In the genomic region with DNA sequence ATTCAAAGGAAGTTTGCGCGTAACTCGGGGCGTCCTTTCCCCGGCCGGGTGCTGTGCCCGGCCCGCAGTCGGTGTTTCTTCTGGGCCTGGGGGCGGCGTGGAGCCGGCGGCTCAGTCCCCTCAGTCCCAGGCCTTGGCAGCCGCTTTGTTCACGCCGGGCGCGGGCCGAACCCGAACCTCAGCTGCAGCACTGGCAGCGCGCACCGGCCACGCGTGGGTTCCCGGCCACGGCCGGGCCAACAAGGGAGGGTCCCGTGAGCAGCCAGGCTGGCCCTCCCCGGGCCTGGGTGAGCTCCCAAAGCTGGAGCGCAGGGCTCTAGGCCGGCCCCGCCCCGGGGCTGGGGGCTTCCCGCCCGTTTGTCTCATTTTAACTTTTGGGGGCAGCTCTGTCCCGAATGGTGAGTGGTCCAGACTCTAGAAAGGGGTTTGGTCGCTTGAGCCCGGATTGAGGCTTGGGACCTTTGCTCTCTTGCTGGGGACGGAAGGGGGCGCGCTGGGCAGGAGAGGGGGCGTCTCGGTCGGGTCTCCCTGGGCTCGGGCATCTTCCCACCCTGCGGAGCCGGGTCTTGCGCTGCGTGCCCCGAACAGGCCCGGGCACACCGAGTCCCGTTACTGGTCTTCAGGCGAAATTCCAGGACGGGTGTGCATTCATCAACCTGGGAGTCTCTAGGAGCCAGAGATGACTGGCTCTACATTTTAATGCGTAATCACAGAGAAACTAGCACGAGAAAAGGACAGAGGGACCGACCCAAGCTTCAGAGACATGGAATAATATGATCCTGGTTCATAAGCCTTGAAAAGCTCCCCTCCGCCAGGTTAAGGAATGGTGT, we compare ENCODE assay signal across 8 cellular contexts.
A peak's percentile ranks its signal among the peaks of the same experiment; 100 is the strongest.
DNase-seq lines count a peak whose midpoint lies in the region; ATAC-seq, FAIRE-seq and TF ChIP-seq lines count a peak whose summit lies in the region.

No MANE protein-coding gene starts in this region.

- H3K27me3 ChIP-seq in GM12878 (replicated peaks in 1 of 2; ENCODE audit: control insufficient read depth in 2 of 2, insufficient read depth in 2 of 2, low read length in 1 of 2) (peaks cover 2 to 14% of the 10 kb centered on the region in 2 experiments; a peak in 3 of 4 replicates), skeletal muscle satellite cell (ENCODE audit: control insufficient read depth, insufficient read depth, low read length) (no peaks in the 10 kb centered on the region)

- BruUV-seq in Calu3 (replicated peaks; lab: Mats Ljungman, UMichigan) (no TSS peak), GM12878 (replicated peaks; lab: Mats Ljungman, UMichigan) (no TSS peak)

- intact Hi-C loops in Calu3 (cut with micrococcal nuclease; ENCODE audit: unreplicated experiment) (no loop called here), GM12878 (cut with micrococcal nuclease; ENCODE audit: unreplicated experiment) (loop anchor here (5.0 kb wide), 1 partner anchor 106 kb away; no protein-coding TSS in a partner anchor)

- H3K4me1 Mint-ChIP-seq in Calu3 (ENCODE audit: low read depth, unreplicated experiment) = peaks cover 8% of the 10 kb centered on the region

- in situ Hi-C loops in GM12878 (cut with MboI) = no loop called here

- H4K20me1 ChIP-seq in GM12878 (ENCODE audit: control insufficient read depth, insufficient read depth) = no peaks in the 10 kb centered on the region

- SMC1A ChIA-PET in GM12878 (lab: Charles Lee; ENCODE audit: uncharacterized antibody, unreplicated experiment) = interaction anchor here (0.6 to 12.5 kb wide), 7 partner anchors 11 to 126 kb away, joined by 3 to 105 read pairs (median 5); no protein-coding TSS in a partner anchor

- 26% methylated on average over 52 of the region's 60 CpGs for WGBS in GM12878 (ENCODE audit: insufficient coverage, insufficient replicate concordance, low lambda C conversion rate, missing lambda C conversion rate)

- DNase-seq in Calu3 (peak; percentile 17), GM12878 (ENCODE audit: low read depth, low spot score) (no peak), iPS-NIHi11 (ENCODE audit: low spot score) (peak; percentile 67), T-helper 9 cell (no peak), SKM-1 treated with dmso at 0.1 percent for 144 hours (lab: John Stamatoyannopoulos, UW; ENCODE audit: unreplicated experiment) (no peak), HPDE6-E6E7 (ENCODE audit: extremely low spot score) (no peak)

- H3K4me3 Mint-ChIP-seq in Calu3 (ENCODE audit: low read depth, unreplicated experiment) = peak overlapping the region; percentile 77

- no peak for TF ChIP-seq EP300 in Ishikawa (IDR thresholded peaks at IDR 0.05; ENCODE audit: borderline replicate concordance)
- no peak for TF ChIP-seq EP300 in GM12878 (IDR thresholded peaks at IDR 0.05; ENCODE audit: borderline replicate concordance in 1 of 2, control insufficient read depth in 1 of 2, low read depth in 2 of 2, low read length in 2 of 2)

- TF ChIP-seq RAD21 in Ishikawa (IDR thresholded peaks at IDR 0.05; ENCODE audit: low read depth) (no peak), GM12878 (IDR thresholded peaks at IDR 0.05; ENCODE audit: insufficient read depth, low read depth, low read length) (no peak)

- POLR2A ChIA-PET in GM12878 (lab: Charles Lee) = interaction anchor here (0.8 to 2.5 kb wide), 4 partner anchors 14 to 18 kb away, joined by 3 to 9 read pairs (median 4); no protein-coding TSS in a partner anchor

- CTCF ChIA-PET in Calu3 (lab: Charles Lee) = interaction anchor here (2.0 kb wide), 1 partner anchor 123 kb away, joined by 5 read pairs; no protein-coding TSS in a partner anchor
- CTCF ChIA-PET in GM12878 (lab: Yijun Ruan, JAX) = interaction anchor here (1.3 to 4.2 kb wide), 5 partner anchors 15 to 125 kb away, joined by 3 to 21 read pairs (median 4); no protein-coding TSS in a partner anchor

- H3K27ac Mint-ChIP-seq in Calu3 (ENCODE audit: unreplicated experiment) = peak overlapping the region; percentile 66

- peaks cover 18% of the 10 kb centered on the region for H3K36me3 Mint-ChIP-seq in Calu3 (ENCODE audit: insufficient read depth, unreplicated experiment)

- H3K27ac ChIP-seq in GM12878 (ENCODE audit: control insufficient read depth, insufficient read depth) = no peak overlapping the region

- H3K9ac ChIP-seq in GM12878 (ENCODE audit: control insufficient read depth, insufficient read depth, low read length) (no peak overlapping the region), skeletal muscle satellite cell (ENCODE audit: low read depth, low read length) (peak overlapping the region; percentile 97)

- TF ChIP-seq CTCF in Calu3 (IDR thresholded peaks at IDR 0.05; ENCODE audit: unreplicated experiment) (no peak), GM12878 (IDR thresholded peaks at IDR 0.05 in 2 of 3, conservative IDR thresholded peaks at IDR 0.05 in 1 of 3; ENCODE audit: control insufficient read depth in 2 of 3, extremely low read depth in 1 of 3, insufficient read depth in 1 of 3, low read depth in 3 of 3, low read length in 3 of 3) (no peak)

- peak; percentile 11 for ATAC-seq in GM12878

- no peaks in the 10 kb centered on the region for H3K27me3 Mint-ChIP-seq in Calu3 (ENCODE audit: unreplicated experiment)

- no peaks in the 10 kb centered on the region for H3K9me3 Mint-ChIP-seq in Calu3 (ENCODE audit: low read depth, unreplicated experiment)

- no peaks in the 10 kb centered on the region for H3K36me3 ChIP-seq in GM12878 (ENCODE audit: control insufficient read depth in 2 of 2, insufficient read depth in 2 of 2, low read length in 1 of 2)
- peaks cover 23% of the 10 kb centered on the region for H3K36me3 ChIP-seq in skeletal muscle satellite cell (ENCODE audit: insufficient read depth, low read length)

- H2AFZ ChIP-seq in GM12878 (ENCODE audit: control insufficient read depth, low read depth, low read length) = no peak overlapping the region

- FAIRE-seq in GM12878 (lab: Jason Lieb, UNC) = no peak

- RAD21 ChIA-PET in GM12878 (lab: Charles Lee; ENCODE audit: unreplicated experiment) = interaction anchor here (0.6 to 2.6 kb wide), 9 partner anchors 8 to 248 kb away, joined by 3 to 19 read pairs (median 3); no protein-coding TSS in a partner anchor

- H3K4me2 ChIP-seq in GM12878 (ENCODE audit: control insufficient read depth, insufficient read depth) (peak overlapping the region; percentile 86), skeletal muscle satellite cell (ENCODE audit: low read length) (peak overlapping the region; percentile 93)

- H3K4me3 ChIP-seq in GM12878 (no peak overlapping the region), skeletal muscle satellite cell (ENCODE audit: low read length) (peak overlapping the region; percentile 78)

- no peaks in the 10 kb centered on the region for H3K79me2 ChIP-seq in GM12878 (ENCODE audit: control insufficient read depth, insufficient read depth, low read length)

- H3K4me1 ChIP-seq in GM12878 (ENCODE audit: control insufficient read depth, insufficient read depth, low read length) (no peaks in the 10 kb centered on the region), skeletal muscle satellite cell (ENCODE audit: control insufficient read depth, insufficient read depth, low read length) (peaks cover 22% of the 10 kb centered on the region)

- H3K9me3 ChIP-seq in GM12878 (replicated peaks; ENCODE audit: control insufficient read depth, insufficient read depth, low read length) (no peaks in the 10 kb centered on the region), skeletal muscle satellite cell (replicated peaks; ENCODE audit: low read length) (no peaks in the 10 kb centered on the region)

- no peak for TF ChIP-seq POLR2A in GM12878 (IDR thresholded peaks at IDR 0.05; ENCODE audit: low read depth, low read length)

TF ChIP-seq in Ishikawa, 13 proteins besides CTCF, POLR2A, EP300 and RAD21 (continues in another document):
- TF ChIP-seq CREB1 (IDR thresholded peaks at IDR 0.05; ENCODE audit: low read depth) (no peak), FOXM1 (IDR thresholded peaks at IDR 0.05; ENCODE audit: borderline replicate concordance, low read depth) (no peak)

TF ChIP-seq in GM12878, 131 proteins besides CTCF, POLR2A, EP300 and RAD21:
- TF ChIP-seq NRF1 (conservative IDR thresholded peaks at IDR 0.05; ENCODE audit: low read depth, low read length) = no peak
- TF ChIP-seq BHLHE40 (IDR thresholded peaks at IDR 0.05; ENCODE audit: borderline replicate concordance in 1 of 2, low read depth in 2 of 2, low read length in 1 of 2) = peak in 1 of 2 experiments; percentile 34; a peak in 1 of 4 replicates

Comparison
In these comparisons a context has a peak if more than half of its experiments do, and no peak if none do; other contexts are left out.
1. DNase-seq: peak in Calu3 (single experiment) and iPS-NIHi11 (single experiment); none in GM12878 (single experiment), T-helper 9 cell (single experiment), SKM-1 treated with dmso at 0.1 percent for 144 hours (single experiment) and HPDE6-E6E7 (single experiment).